8 cellular contexts compared by ENCODE assay signal in genomic region chr19:55487884-55488687, GRCh38. TPM values are rescaled to one million over a fixed set of nuclear protein-coding genes. Genes with fewer than 3 reads are reported as not detected.
A peak's percentile ranks its signal among the peaks of the same experiment; 100 is the strongest.
DNase-seq lines count a peak whose midpoint lies in the region; TF ChIP-seq lines count a peak whose summit lies in the region.
"Had no signal": no experiment of that assay in that cellular context is flagged by ENCODE, and none has a peak within 500 bp of the region (broad histone marks: within the 10 kb centered on the region; RNA-seq: fewer than 3 reads in every experiment).

SSC5D (plus strand) TSS chr19:55488436; CDS start chr19:55488590, 154 bp downstream.

- WGBS in smooth muscle cell (ENCODE audit: low lambda C conversion rate) = 5% methylated on average over 6 of the region's 22 CpGs

- H3K4me3 ChIP-seq in WI38 (ENCODE audit: low read depth, low read length) (peak within 1 kb of the TSS; percentile 47), right atrium auricular region (peak within 1 kb of the TSS in 1 of 2 donors; percentile 32), smooth muscle cell (peak within 1 kb of the TSS; percentile 24)
- H3K4me3 ChIP-seq: SJSA1 had no signal

- peak within 1 kb of the TSS; percentile 99 for H3K27ac Mint-ChIP-seq in HFFc6

- DNase-seq in HFFc6 (peak; percentile 48), right atrium auricular region (ENCODE audit: low spot score) (no peak), smooth muscle cell (lab: John Stamatoyannopoulos, UW; ENCODE audit: unreplicated experiment) (no peak), RPMI8226 (no peak), DMS153 treated with DMSO at 0.1 percent for 48 hours (lab: John Stamatoyannopoulos, UW; ENCODE audit: unreplicated experiment) (no peak)
- DNase-seq in central memory CD4-positive, alpha-beta T cell = no peak

- peak within 1 kb of the TSS; percentile 99 for H3K4me2 ChIP-seq in smooth muscle cell

- no peaks in the 10 kb centered on the region for H3K9me3 Mint-ChIP-seq in HFFc6

- no peaks in the 10 kb centered on the region for H3K27me3 ChIP-seq in right atrium auricular region
- H3K27me3 ChIP-seq in smooth muscle cell (ENCODE audit: low read depth) = no peaks in the 10 kb centered on the region
- H3K27me3 ChIP-seq: SJSA1 had no signal

- H3K9ac ChIP-seq in smooth muscle cell (ENCODE audit: low read depth) = peak within 1 kb of the TSS; percentile 76

- peaks cover 12% of the 10 kb centered on the region for H3F3A ChIP-seq in smooth muscle cell (ENCODE audit: low read depth)

- H3K4me1 ChIP-seq in right atrium auricular region (peaks cover 0 to 71% of the 10 kb centered on the region in 2 donors), smooth muscle cell (ENCODE audit: low read depth) (peaks cover 32% of the 10 kb centered on the region)

- H3K36me3 Mint-ChIP-seq in HFFc6 (ENCODE audit: low read depth) = no peaks in the 10 kb centered on the region

- H3K4me3 Mint-ChIP-seq in HFFc6 = peak within 1 kb of the TSS; percentile 87

- H3K4me1 Mint-ChIP-seq in HFFc6 (ENCODE audit: low read depth) = peaks cover 45% of the 10 kb centered on the region

- H3K79me2 ChIP-seq in smooth muscle cell (ENCODE audit: low read depth) = peaks cover 7% of the 10 kb centered on the region

- H3K9me3 ChIP-seq in right atrium auricular region = no peaks in the 10 kb centered on the region
- no peaks in the 10 kb centered on the region for H3K9me3 ChIP-seq in smooth muscle cell (replicated peaks; ENCODE audit: low read depth)
- H3K9me3 ChIP-seq: SJSA1 had no signal

- H2AFZ ChIP-seq in smooth muscle cell (ENCODE audit: low read depth) = no peak within 1 kb of the TSS

- peaks cover 4% of the 10 kb centered on the region for H3K27me3 Mint-ChIP-seq in HFFc6 (ENCODE audit: insufficient read depth)

- H3K36me3 ChIP-seq in right atrium auricular region = peaks cover 4% of the 10 kb centered on the region
- no peaks in the 10 kb centered on the region for H3K36me3 ChIP-seq in smooth muscle cell (ENCODE audit: low read depth)

- no peaks in the 10 kb centered on the region for H4K20me1 ChIP-seq in smooth muscle cell (ENCODE audit: low read depth)

- peak within 1 kb of the TSS; percentile 89 for H3K27ac ChIP-seq in right atrium auricular region
- peak within 1 kb of the TSS; percentile 96 for H3K27ac ChIP-seq in smooth muscle cell (ENCODE audit: low read depth)
- H3K27ac ChIP-seq: SJSA1 had no signal

- TF ChIP-seq CTCF in HFFc6 (IDR thresholded peaks at IDR 0.05) = no peak
- no peak for TF ChIP-seq CTCF in WI38 (IDR thresholded peaks at IDR 0.05; ENCODE audit: low read depth, low read length)
- no peak for TF ChIP-seq CTCF in right atrium auricular region (IDR thresholded peaks at IDR 0.05)
- TF ChIP-seq CTCF in smooth muscle cell (IDR thresholded peaks at IDR 0.05; ENCODE audit: borderline replicate concordance, insufficient read depth, poor library complexity, severe bottlenecking) = no peak

RNA-seq across cellular contexts. Expression of gene SSC5D, which starts in this region (rescaled TPM):
- total RNA-seq in HFFc6 (2021; fragmentation: NEBNext Ultra II Directional; extraction: Animal tissue kit (Norgen Biotek cat#: 25700)) = 10 to 100 TPM; 47.7 to 59.9 (median 51.9) TPM
- 1 to 10 TPM; 3.3 to 6.7 TPM for total RNA-seq in right atrium auricular region
- total RNA-seq in smooth muscle cell = 3.0 and 3.8 TPM in 2 replicates
- polyA plus RNA-seq in smooth muscle cell = 11.2 and 13.6 TPM in 2 replicates
- total RNA-seq: SJSA1 had no signal

Comparison
In these comparisons a context has a peak if more than half of its experiments do, and no peak if none do; other contexts are left out.
1. RNA of gene SSC5D (total RNA-seq): 47.7 to 59.9 TPM in HFFc6; 3.3 to 6.7 TPM in right atrium auricular region and 3.0 to 3.8 TPM in smooth muscle cell; every median in the first group is over 4 times any median in the second.